In the genomic region with DNA sequence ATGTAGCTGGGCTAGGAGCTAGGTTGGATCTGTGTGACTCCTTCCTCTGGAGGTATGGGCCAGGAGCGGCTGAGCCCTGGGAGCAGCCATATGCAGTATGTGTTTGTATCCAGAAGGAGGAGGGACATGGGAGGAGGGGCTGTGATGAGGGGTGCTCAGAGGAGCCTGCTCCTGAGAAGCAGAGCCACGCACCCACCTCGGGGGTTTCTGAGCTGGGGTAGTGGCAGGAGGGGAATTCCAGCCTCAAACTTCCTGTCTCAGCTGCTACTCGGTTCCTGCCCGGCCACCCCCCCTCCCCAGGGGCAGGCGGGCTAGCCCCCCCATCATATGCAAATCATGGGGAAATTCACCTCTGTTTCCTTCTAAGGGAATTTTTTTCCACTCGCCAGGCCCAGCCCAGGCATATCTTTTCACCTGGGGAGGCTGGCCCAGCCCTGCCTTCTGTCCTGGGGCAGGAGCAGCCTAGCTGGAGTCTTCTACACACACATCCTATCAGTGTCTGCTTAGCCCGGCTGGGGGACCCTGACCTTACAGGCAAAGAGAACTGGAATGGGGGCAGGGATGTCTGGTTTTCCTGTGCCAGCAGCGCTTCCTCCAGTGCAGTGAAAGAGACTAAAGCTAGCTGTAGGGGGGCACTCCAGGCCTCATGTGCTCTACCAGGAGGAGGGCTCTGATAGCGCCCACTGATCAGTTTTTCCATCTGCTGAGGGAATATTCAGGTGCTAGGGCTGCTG, we compare ENCODE assay signal across 2 cellular contexts.
TF ChIP-seq lines count a peak whose summit lies in the region.

No MANE protein-coding gene starts in this region.

TF ChIP-seq in A549, 52 proteins besides CTCF, POLR2A, EP300 and RAD21:
- TF ChIP-seq, protein P1, sequence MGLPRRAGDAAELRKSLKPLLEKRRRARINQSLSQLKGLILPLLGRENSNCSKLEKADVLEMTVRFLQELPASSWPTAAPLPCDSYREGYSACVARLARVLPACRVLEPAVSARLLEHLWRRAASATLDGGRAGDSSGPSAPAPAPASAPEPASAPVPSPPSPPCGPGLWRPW (IDR thresholded peaks at IDR 0.05) = no peak
- TF ChIP-seq, protein P2, sequence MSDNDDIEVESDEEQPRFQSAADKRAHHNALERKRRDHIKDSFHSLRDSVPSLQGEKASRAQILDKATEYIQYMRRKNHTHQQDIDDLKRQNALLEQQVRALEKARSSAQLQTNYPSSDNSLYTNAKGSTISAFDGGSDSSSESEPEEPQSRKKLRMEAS (IDR thresholded peaks at IDR 0.05) = 0 out of 2 replicates have a peak, but pooled peaks have one; percentile 11

TF ChIP-seq in HepG2, 621 proteins besides CTCF, POLR2A, EP300 and RAD21 (continues in another document):
- TF ChIP-seq, protein P3, sequence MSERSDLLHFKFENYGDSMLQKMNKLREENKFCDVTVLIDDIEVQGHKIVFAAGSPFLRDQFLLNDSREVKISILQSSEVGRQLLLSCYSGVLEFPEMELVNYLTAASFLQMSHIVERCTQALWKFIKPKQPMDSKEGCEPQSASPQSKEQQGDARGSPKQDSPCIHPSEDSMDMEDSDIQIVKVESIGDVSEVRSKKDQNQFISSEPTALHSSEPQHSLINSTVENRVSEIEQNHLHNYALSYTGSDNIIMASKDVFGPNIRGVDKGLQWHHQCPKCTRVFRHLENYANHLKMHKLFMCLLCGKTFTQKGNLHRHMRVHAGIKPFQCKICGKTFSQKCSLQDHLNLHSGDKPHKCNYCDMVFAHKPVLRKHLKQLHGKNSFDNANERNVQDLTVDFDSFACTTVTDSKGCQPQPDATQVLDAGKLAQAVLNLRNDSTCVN (CRISPR knock-in tag; IDR thresholded peaks at IDR 0.05; ENCODE audit: borderline replicate concordance) = no peak
- no peak for TF ChIP-seq CEBPB (IDR thresholded peaks at IDR 0.05; ENCODE audit: borderline replicate concordance, low read depth, low read length)
- no peak for TF ChIP-seq CHD2 (IDR thresholded peaks at IDR 0.05; ENCODE audit: low read depth, low read length)
- no peak for TF ChIP-seq ZNF879 (CRISPR knock-in tag; IDR thresholded peaks at IDR 0.05)
- peak; percentile 6; the same call in 1 of the 2 replicates for TF ChIP-seq GLI4 (CRISPR knock-in tag; IDR thresholded peaks at IDR 0.05; ENCODE audit: borderline replicate concordance)
- TF ChIP-seq ZNF678 (CRISPR knock-in tag; IDR thresholded peaks at IDR 0.05) = no peak
- no peak for TF ChIP-seq ZNF180 (CRISPR knock-in tag; IDR thresholded peaks at IDR 0.05; ENCODE audit: borderline replicate concordance, low read depth)
- peak; percentile 15 for TF ChIP-seq XRCC5 (optimal IDR thresholded peaks at IDR 0.05; ENCODE audit: low read length)
- TF ChIP-seq CBX1 (IDR thresholded peaks at IDR 0.05; ENCODE audit: low read depth) = no peak
- 0 out of 2 replicates have a peak, but pooled peaks have one; percentile 25 for TF ChIP-seq ZFY (CRISPR knock-in tag; IDR thresholded peaks at IDR 0.05)
- peak; percentile 12; the same call in 1 of the 2 replicates for TF ChIP-seq HDAC1 (CRISPR knock-in tag; IDR thresholded peaks at IDR 0.05)
- TF ChIP-seq SIN3B (IDR thresholded peaks at IDR 0.05; ENCODE audit: low read length) = no peak
- no peak for TF ChIP-seq ZFYVE20 (CRISPR knock-in tag; IDR thresholded peaks at IDR 0.05; ENCODE audit: borderline replicate concordance, low read depth)
- no peak for TF ChIP-seq NR2F6 (IDR thresholded peaks at IDR 0.05)
- TF ChIP-seq NR2F6 (CRISPR knock-in tag; IDR thresholded peaks at IDR 0.05) = 0 out of 2 replicates have a peak, but pooled peaks have one; percentile 10
- no peak for TF ChIP-seq ATF7-NPFF (CRISPR knock-in tag; IDR thresholded peaks at IDR 0.05; ENCODE audit: low read depth)
- TF ChIP-seq ZFP36L2 (CRISPR knock-in tag; IDR thresholded peaks at IDR 0.05) = no peak
- TF ChIP-seq IKZF1 (IDR thresholded peaks at IDR 0.05) = no peak
- no peak for TF ChIP-seq WIZ (CRISPR knock-in tag; IDR thresholded peaks at IDR 0.05)
- no peak for TF ChIP-seq KDM3A (CRISPR knock-in tag; IDR thresholded peaks at IDR 0.05; ENCODE audit: low read depth)
- no peak for TF ChIP-seq SMAD1 (CRISPR knock-in tag; IDR thresholded peaks at IDR 0.05; ENCODE audit: borderline replicate concordance, low read depth)
- TF ChIP-seq, protein P4, sequence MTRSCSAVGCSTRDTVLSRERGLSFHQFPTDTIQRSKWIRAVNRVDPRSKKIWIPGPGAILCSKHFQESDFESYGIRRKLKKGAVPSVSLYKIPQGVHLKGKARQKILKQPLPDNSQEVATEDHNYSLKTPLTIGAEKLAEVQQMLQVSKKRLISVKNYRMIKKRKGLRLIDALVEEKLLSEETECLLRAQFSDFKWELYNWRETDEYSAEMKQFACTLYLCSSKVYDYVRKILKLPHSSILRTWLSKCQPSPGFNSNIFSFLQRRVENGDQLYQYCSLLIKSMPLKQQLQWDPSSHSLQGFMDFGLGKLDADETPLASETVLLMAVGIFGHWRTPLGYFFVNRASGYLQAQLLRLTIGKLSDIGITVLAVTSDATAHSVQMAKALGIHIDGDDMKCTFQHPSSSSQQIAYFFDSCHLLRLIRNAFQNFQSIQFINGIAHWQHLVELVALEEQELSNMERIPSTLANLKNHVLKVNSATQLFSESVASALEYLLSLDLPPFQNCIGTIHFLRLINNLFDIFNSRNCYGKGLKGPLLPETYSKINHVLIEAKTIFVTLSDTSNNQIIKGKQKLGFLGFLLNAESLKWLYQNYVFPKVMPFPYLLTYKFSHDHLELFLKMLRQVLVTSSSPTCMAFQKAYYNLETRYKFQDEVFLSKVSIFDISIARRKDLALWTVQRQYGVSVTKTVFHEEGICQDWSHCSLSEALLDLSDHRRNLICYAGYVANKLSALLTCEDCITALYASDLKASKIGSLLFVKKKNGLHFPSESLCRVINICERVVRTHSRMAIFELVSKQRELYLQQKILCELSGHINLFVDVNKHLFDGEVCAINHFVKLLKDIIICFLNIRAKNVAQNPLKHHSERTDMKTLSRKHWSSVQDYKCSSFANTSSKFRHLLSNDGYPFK (CRISPR knock-in tag; IDR thresholded peaks at IDR 0.05; ENCODE audit: borderline replicate concordance) = no peak
- TF ChIP-seq SYNCRIP (IDR thresholded peaks at IDR 0.05; ENCODE audit: insufficient read depth, low read depth, low read length) = no peak
- TF ChIP-seq ZNF720 (CRISPR knock-in tag; IDR thresholded peaks at IDR 0.05) = no peak
- TF ChIP-seq MZF1 (CRISPR knock-in tag; IDR thresholded peaks at IDR 0.05; ENCODE audit: borderline replicate concordance) = no peak
- TF ChIP-seq, protein P5, sequence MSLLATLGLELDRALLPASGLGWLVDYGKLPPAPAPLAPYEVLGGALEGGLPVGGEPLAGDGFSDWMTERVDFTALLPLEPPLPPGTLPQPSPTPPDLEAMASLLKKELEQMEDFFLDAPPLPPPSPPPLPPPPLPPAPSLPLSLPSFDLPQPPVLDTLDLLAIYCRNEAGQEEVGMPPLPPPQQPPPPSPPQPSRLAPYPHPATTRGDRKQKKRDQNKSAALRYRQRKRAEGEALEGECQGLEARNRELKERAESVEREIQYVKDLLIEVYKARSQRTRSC (CRISPR knock-in tag; IDR thresholded peaks at IDR 0.05; ENCODE audit: low read depth) = no peak
- no peak for TF ChIP-seq ZNF253 (CRISPR knock-in tag; IDR thresholded peaks at IDR 0.05; ENCODE audit: borderline replicate concordance)
- TF ChIP-seq KDM2A (CRISPR knock-in tag; IDR thresholded peaks at IDR 0.05; ENCODE audit: borderline replicate concordance, low read depth) = no peak
- TF ChIP-seq, protein P6, sequence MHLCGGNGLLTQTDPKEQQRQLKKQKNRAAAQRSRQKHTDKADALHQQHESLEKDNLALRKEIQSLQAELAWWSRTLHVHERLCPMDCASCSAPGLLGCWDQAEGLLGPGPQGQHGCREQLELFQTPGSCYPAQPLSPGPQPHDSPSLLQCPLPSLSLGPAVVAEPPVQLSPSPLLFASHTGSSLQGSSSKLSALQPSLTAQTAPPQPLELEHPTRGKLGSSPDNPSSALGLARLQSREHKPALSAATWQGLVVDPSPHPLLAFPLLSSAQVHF (CRISPR knock-in tag; IDR thresholded peaks at IDR 0.05) = no peak
- no peak for TF ChIP-seq ZNF607 (CRISPR knock-in tag; IDR thresholded peaks at IDR 0.05; ENCODE audit: borderline replicate concordance)
- TF ChIP-seq, protein P7, sequence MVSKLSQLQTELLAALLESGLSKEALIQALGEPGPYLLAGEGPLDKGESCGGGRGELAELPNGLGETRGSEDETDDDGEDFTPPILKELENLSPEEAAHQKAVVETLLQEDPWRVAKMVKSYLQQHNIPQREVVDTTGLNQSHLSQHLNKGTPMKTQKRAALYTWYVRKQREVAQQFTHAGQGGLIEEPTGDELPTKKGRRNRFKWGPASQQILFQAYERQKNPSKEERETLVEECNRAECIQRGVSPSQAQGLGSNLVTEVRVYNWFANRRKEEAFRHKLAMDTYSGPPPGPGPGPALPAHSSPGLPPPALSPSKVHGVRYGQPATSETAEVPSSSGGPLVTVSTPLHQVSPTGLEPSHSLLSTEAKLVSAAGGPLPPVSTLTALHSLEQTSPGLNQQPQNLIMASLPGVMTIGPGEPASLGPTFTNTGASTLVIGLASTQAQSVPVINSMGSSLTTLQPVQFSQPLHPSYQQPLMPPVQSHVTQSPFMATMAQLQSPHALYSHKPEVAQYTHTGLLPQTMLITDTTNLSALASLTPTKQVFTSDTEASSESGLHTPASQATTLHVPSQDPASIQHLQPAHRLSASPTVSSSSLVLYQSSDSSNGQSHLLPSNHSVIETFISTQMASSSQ (IDR thresholded peaks at IDR 0.05; ENCODE audit: low read depth) = no peak
- TF ChIP-seq, protein P7 (CRISPR knock-in tag; IDR thresholded peaks at IDR 0.05; ENCODE audit: borderline replicate concordance) = no peak
- TF ChIP-seq RELA (CRISPR knock-in tag; IDR thresholded peaks at IDR 0.05) = 0 out of 2 replicates have a peak, but pooled peaks have one; percentile 83
- 0 out of 2 replicates have a peak, but pooled peaks have one; percentile 38 for TF ChIP-seq FOXC1 (CRISPR knock-in tag; IDR thresholded peaks at IDR 0.05; ENCODE audit: borderline replicate concordance)
- TF ChIP-seq ZNF510 (CRISPR knock-in tag; IDR thresholded peaks at IDR 0.05; ENCODE audit: low read depth) = no peak
- TF ChIP-seq SUZ12 (IDR thresholded peaks at IDR 0.05; ENCODE audit: low read depth, low read length) = no peak
- no peak for TF ChIP-seq ZSCAN30 (CRISPR knock-in tag; IDR thresholded peaks at IDR 0.05)
- TF ChIP-seq HNRNPL (IDR thresholded peaks at IDR 0.05; ENCODE audit: low read depth, low read length) = no peak
- no peak for TF ChIP-seq RXRB (CRISPR knock-in tag; IDR thresholded peaks at IDR 0.05; ENCODE audit: borderline replicate concordance)
- TF ChIP-seq, protein P8, sequence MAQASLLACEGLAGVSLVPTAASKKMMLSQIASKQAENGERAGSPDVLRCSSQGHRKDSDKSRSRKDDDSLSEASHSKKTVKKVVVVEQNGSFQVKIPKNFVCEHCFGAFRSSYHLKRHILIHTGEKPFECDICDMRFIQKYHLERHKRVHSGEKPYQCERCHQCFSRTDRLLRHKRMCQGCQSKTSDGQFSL (CRISPR knock-in tag; IDR thresholded peaks at IDR 0.05) = peak; percentile 80
- TF ChIP-seq, protein P9, sequence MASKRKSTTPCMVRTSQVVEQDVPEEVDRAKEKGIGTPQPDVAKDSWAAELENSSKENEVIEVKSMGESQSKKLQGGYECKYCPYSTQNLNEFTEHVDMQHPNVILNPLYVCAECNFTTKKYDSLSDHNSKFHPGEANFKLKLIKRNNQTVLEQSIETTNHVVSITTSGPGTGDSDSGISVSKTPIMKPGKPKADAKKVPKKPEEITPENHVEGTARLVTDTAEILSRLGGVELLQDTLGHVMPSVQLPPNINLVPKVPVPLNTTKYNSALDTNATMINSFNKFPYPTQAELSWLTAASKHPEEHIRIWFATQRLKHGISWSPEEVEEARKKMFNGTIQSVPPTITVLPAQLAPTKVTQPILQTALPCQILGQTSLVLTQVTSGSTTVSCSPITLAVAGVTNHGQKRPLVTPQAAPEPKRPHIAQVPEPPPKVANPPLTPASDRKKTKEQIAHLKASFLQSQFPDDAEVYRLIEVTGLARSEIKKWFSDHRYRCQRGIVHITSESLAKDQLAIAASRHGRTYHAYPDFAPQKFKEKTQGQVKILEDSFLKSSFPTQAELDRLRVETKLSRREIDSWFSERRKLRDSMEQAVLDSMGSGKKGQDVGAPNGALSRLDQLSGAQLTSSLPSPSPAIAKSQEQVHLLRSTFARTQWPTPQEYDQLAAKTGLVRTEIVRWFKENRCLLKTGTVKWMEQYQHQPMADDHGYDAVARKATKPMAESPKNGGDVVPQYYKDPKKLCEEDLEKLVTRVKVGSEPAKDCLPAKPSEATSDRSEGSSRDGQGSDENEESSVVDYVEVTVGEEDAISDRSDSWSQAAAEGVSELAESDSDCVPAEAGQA (IDR thresholded peaks at IDR 0.05; ENCODE audit: low read depth) = no peak
- TF ChIP-seq, protein P9 (CRISPR knock-in tag; IDR thresholded peaks at IDR 0.05; ENCODE audit: borderline replicate concordance) = no peak
